8 cellular contexts compared by ENCODE assay signal in the genomic region with DNA sequence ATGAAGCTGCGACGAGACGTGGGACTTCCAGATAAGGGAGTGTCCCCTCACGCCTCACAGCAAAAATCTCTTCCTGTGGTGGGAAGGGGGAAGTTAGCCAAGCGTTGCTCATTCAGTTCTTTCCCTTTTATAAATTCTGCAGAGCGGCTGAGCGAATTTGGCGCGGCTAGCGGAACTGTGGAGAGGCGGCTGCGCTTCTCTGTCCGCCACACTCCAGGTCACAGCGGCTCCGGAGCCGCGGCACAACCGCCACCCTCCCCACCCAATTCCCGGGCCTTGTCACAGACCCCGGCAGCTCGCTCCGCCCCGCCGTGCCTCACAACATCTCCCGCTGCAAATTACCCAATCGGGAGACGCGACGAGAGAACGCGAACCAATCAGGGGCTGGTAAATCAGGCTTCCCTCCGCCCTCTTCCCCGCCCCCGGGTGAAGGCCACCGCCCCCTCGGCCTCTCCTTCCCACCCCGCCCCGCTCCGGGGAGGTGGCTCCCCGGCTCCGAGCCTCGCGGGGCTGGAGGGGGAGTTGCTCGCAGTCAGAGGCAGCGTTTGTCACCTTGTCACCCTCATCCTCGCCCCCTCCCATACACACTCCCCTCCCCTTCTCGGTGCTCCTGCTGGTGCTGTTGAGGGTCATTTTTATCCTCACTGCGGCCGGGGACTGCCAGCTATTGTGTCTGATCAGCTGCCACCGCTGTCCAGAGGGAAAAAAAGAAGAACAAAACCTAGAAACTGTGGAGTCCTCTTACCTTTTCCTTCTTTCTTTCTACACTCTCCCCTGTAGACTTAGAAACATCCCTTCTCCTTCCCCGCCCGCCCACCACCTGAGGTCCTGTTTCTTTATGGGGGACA. TPM values are rescaled to one million over a fixed set of nuclear protein-coding genes. Genes with fewer than 3 reads are reported as not detected.
DNase-seq lines count a peak whose midpoint lies in the region; ATAC-seq and TF ChIP-seq lines count a peak whose summit lies in the region.

No MANE protein-coding gene starts in this region.

- H2AFZ ChIP-seq in IMR-90 (replicated peaks; ENCODE audit: low read length, poor library complexity), result peak overlapping the region; percentile 95
- peak overlapping the region; percentile 77 for H2AFZ ChIP-seq in OCI-LY7 (ENCODE audit: low read length)

- H4K91ac ChIP-seq in IMR-90 (ENCODE audit: insufficient read depth, low read depth, low read length), result peak overlapping the region; percentile 85

- TF ChIP-seq RAD21 in IMR-90 (IDR thresholded peaks at IDR 0.05; ENCODE audit: low read length), result 0 out of 2 replicates have a peak, but pooled peaks have one; percentile 7

- peak overlapping the region; percentile 94 for H2AK9ac ChIP-seq in IMR-90 (replicated peaks; ENCODE audit: low read depth, low read length, poor library complexity)

- peak overlapping the region; percentile 89 for H3K9ac ChIP-seq in IMR-90 (ENCODE audit: low read depth, low read length)

- TF ChIP-seq CTCF in IMR-90 (conservative IDR thresholded peaks at IDR 0.05; ENCODE audit: low read depth, low read length), result no peak
- TF ChIP-seq CTCF in OCI-LY7 (conservative IDR thresholded peaks at IDR 0.05; ENCODE audit: low read length), result no peak

- H4K8ac ChIP-seq in IMR-90 (ENCODE audit: low read depth in 2 of 2, low read length in 2 of 2), result peak overlapping the region; percentile 33 to 85; a peak in 3 of 4 replicates

- peak overlapping the region; percentile 75 for H2BK5ac ChIP-seq in IMR-90 (ENCODE audit: low read depth, low read length, poor library complexity, severe bottlenecking)

- H3K56ac ChIP-seq in IMR-90 (ENCODE audit: extremely low read depth, insufficient read depth, low read length), result peak overlapping the region; percentile 37

- peak overlapping the region; percentile 67; the same call in 1 of the 2 replicates for H2BK120ac ChIP-seq in IMR-90 (ENCODE audit: low read depth, low read length)

- intact Hi-C loops in IMR-90 (cut with micrococcal nuclease) (loop anchor here (1.0 to 2.0 kb wide), 5 partner anchors 20 to 292 kb away; partner anchors contain the start of genes ENKUR, PRTFDC1 and THNSL1), OCI-LY7 (cut with micrococcal nuclease; ENCODE audit: unreplicated experiment) (loop anchor here (1.0 to 10.0 kb wide), 4 partner anchors 82 to 1290 kb away; partner anchors contain the start of genes ENKUR, OTUD1 and THNSL1)

- peak overlapping the region; percentile 98 for H3K14ac ChIP-seq in IMR-90 (replicated peaks; ENCODE audit: low read depth, low read length)

- POLR2A ChIA-PET in IMR-90 (lab: Charles Lee; ENCODE audit: unreplicated experiment) (no interaction called here), OCI-LY7 (lab: Charles Lee) (interaction anchor here (0.9 to 1.9 kb wide), 2 partner anchors 78 to 102 kb away, joined by 3 to 9 read pairs; no protein-coding TSS in a partner anchor)

- TF ChIP-seq POLR2A in IMR-90 (IDR thresholded peaks at IDR 0.05; ENCODE audit: low read depth, low read length), result peak; percentile 76; the same call in 1 of the 2 replicates

- H3K9me3 ChIP-seq in IMR-90 (ENCODE audit: control insufficient read depth, insufficient read depth, low read length), result no peaks in the 10 kb centered on the region
- no peaks in the 10 kb centered on the region for H3K9me3 ChIP-seq in OCI-LY7 (ENCODE audit: low read length)
- no peaks in the 10 kb centered on the region for H3K9me3 ChIP-seq in mononuclear cell (ENCODE audit: low read depth, low read length)

- H2AK5ac ChIP-seq in IMR-90 (ENCODE audit: low read depth, low read length), result peak overlapping the region; percentile 67

- 0% methylated on average over 9 of the region's 52 CpGs; no CpG with 5 or more reads in 1 of the 2 experiments for WGBS in IMR-90 (ENCODE audit: extremely low coverage in 2 of 2, insufficient read length in 1 of 2), 2 experiments

- peaks cover 6% of the 10 kb centered on the region for H3K36me3 ChIP-seq in IMR-90 (ENCODE audit: control insufficient read depth, insufficient read depth, low read length)
- no peaks in the 10 kb centered on the region for H3K36me3 ChIP-seq in OCI-LY7 (ENCODE audit: insufficient read depth, low read length)

- peak overlapping the region; percentile 50 for H4K5ac ChIP-seq in IMR-90 (ENCODE audit: low read depth, low read length)

- dilution Hi-C loops in IMR-90 (cut with HindIII; ENCODE audit: low sequenced_read_pairs, unreplicated experiment), result no loop called here

- H3K4me2 ChIP-seq in IMR-90 (ENCODE audit: low read depth, low read length), result peak overlapping the region; percentile 94
- H3K4me2 ChIP-seq in OCI-LY7 (ENCODE audit: low read length), result peak overlapping the region; percentile 89

- H3K4ac ChIP-seq in IMR-90 (ENCODE audit: low read depth, low read length), result peak overlapping the region; percentile 88

- in situ Hi-C loops in IMR-90 (cut with MboI; ENCODE audit: low sequenced_read_pairs), result loop anchor here (25.0 kb wide), 1 partner anchor 238 kb away; the partner anchor contains the start of gene PRTFDC1

- H3K27ac ChIP-seq in IMR-90 (ENCODE audit: insufficient read depth, low read length), result peak overlapping the region; percentile 78
- H3K27ac ChIP-seq in OCI-LY7 (ENCODE audit: low read depth, low read length, poor library complexity, severe bottlenecking), result peak overlapping the region; percentile 79
- peak overlapping the region; percentile 94 for H3K27ac ChIP-seq in epithelial cell of prostate

- H3K9me2 ChIP-seq in OCI-LY7 (ENCODE audit: insufficient read depth, low read length), result no peaks in the 10 kb centered on the region

- peak overlapping the region; percentile 59; the same call in 2 of the 3 replicates for H2BK15ac ChIP-seq in IMR-90 (ENCODE audit: low read depth, low read length)

- no peaks in the 10 kb centered on the region for H3K9me1 ChIP-seq in IMR-90 (ENCODE audit: insufficient read depth, low read length)

- CTCF ChIA-PET in IMR-90 (lab: Yijun Ruan, JAX) (interaction anchor here (0.6 to 1.0 kb wide), 2 partner anchors 61 to 357 kb away, joined by 3 to 4 read pairs; no protein-coding TSS in a partner anchor), OCI-LY7 (lab: Charles Lee; ENCODE audit: unreplicated experiment) (interaction anchor here (0.6 kb wide), 1 partner anchor 19 kb away, joined by 3 read pairs; no protein-coding TSS in a partner anchor)

- H4K20me1 ChIP-seq in IMR-90 (ENCODE audit: insufficient read depth, low read length) (peaks cover 16% of the 10 kb centered on the region), OCI-LY7 (ENCODE audit: insufficient read depth, low read length) (0 out of 2 replicates have a peak, but pooled peaks cover 5% of the 10 kb centered on the region)

- DNase-seq in DMS114 treated with DMSO at 0.1 percent for 48 hours (lab: John Stamatoyannopoulos, UW; ENCODE audit: unreplicated experiment) (peak; percentile 93), IMR-90 (peak; percentile 96), OCI-LY7 (ENCODE audit: low spot score) (peak; percentile 97), activated T-cell treated with anti-CD3 and anti-CD28 coated beads for 4 hours (peak; percentile 97), epithelial cell of prostate (ENCODE audit: low read depth, low spot score) (peak; percentile 76)
- DNase-seq in stimulated activated CD8-positive, alpha-beta memory T cell treated with anti-CD3 and anti-CD28 coated beads, Interleukin-2, amount 100 ng/mL, for 48 hours (ENCODE audit: low read depth in 2 of 2), result peak; percentile 89 to 94

- peak overlapping the region; percentile 74 for H3K18ac ChIP-seq in IMR-90 (ENCODE audit: low read depth, low read length)

- peaks cover 14% of the 10 kb centered on the region; the same call in 1 of the 2 replicates for H3K79me2 ChIP-seq in OCI-LY7 (ENCODE audit: insufficient read depth, low read depth, low read length)

- BruUV-seq in IMR-90 (replicated peaks; lab: Mats Ljungman, UMichigan) (no TSS peak), OCI-LY7 (replicated peaks; lab: Mats Ljungman, UMichigan) (no TSS peak)

- peak overlapping the region; percentile 94 for H3K23ac ChIP-seq in IMR-90 (ENCODE audit: low read depth, low read length)

- H3K79me1 ChIP-seq in IMR-90 (ENCODE audit: low read depth in 1 of 2, low read length in 2 of 2), result peaks cover 0 to 11% of the 10 kb centered on the region in 2 experiments; a peak in 1 of 4 replicates

- no peaks in the 10 kb centered on the region for H3K27me3 ChIP-seq in IMR-90 (ENCODE audit: control insufficient read depth, insufficient read depth, low read length)
- no peaks in the 10 kb centered on the region for H3K27me3 ChIP-seq in mononuclear cell (ENCODE audit: insufficient read depth, low read length)

- H3K4me3 ChIP-seq in IMR-90 (ENCODE audit: insufficient read depth, low read depth, low read length) (peak overlapping the region; percentile 72), OCI-LY7 (ENCODE audit: low read depth, low read length, poor library complexity, severe bottlenecking) (peak overlapping the region; percentile 88), mononuclear cell (ENCODE audit: low read length) (peak overlapping the region; percentile 59)

- ATAC-seq in GM21529 (IDR thresholded peaks at IDR 0.05; ENCODE audit: unreplicated experiment) (peak; percentile 84), IMR-90 (ENCODE audit: low read depth) (peak; percentile 80)

- no peaks in the 10 kb centered on the region for H3K4me1 ChIP-seq in IMR-90 (ENCODE audit: control insufficient read depth, insufficient read depth, low read length)
- peaks cover 25% of the 10 kb centered on the region for H3K4me1 ChIP-seq in OCI-LY7 (ENCODE audit: insufficient read depth, low read length, poor library complexity, severe bottlenecking)
- peaks cover 25% of the 10 kb centered on the region for H3K4me1 ChIP-seq in mononuclear cell (ENCODE audit: insufficient read depth, low read length)

- peak overlapping the region; percentile 68 for H2BK20ac ChIP-seq in IMR-90 (ENCODE audit: low read depth, low read length)

TF ChIP-seq in IMR-90, 13 proteins besides CTCF, POLR2A, EP300 and RAD21 (continues in another document):
- TF ChIP-seq RFX5 (IDR thresholded peaks at IDR 0.05; ENCODE audit: low read depth, low read length) (no peak), CHD1 (IDR thresholded peaks at IDR 0.05; ENCODE audit: low read depth, low read length) (no peak), FOS (IDR thresholded peaks at IDR 0.05; ENCODE audit: low read depth, low read length) (no peak), RCOR1 (IDR thresholded peaks at IDR 0.05; ENCODE audit: insufficient replicate concordance, low read length) (no peak), BHLHE40 (IDR thresholded peaks at IDR 0.05; ENCODE audit: low read depth, low read length) (no peak), MAZ (IDR thresholded peaks at IDR 0.05; ENCODE audit: borderline replicate concordance, low read depth, low read length) (peak; percentile 75; the same call in 1 of the 2 replicates)

RNA-seq across cellular contexts. Expression of gene ARHGAP21, which starts 0.9 kb away (rescaled TPM):
- 92.5 and 94.3 TPM in 2 replicates for total RNA-seq in IMR-90 (2012; rRNA removed)
- polyA plus RNA-seq in IMR-90 (2012; rRNA removed), result 43.3 and 44.9 TPM in 2 replicates
- polyA plus RNA-seq in IMR-90 (2012; cell fraction: cytosol; rRNA removed), result 10.8 and 11.9 TPM in 2 replicates
- 27.8 and 127 TPM in 2 replicates for polyA plus RNA-seq in IMR-90 (2012; cell fraction: nucleus; rRNA removed; ENCODE audit: low replicate concordance)
- 24.2 and 24.3 TPM in 2 replicates for total RNA-seq in OCI-LY7 (2014; rRNA removed; shearing (Covaris generic))
- total RNA-seq in OCI-LY7 (2022), result 44.9 and 52.5 TPM in 2 replicates
- total RNA-seq in mononuclear cell, result 58.9 TPM

Comparison
In these comparisons a context has a peak if more than half of its experiments do, and no peak if none do; other contexts are left out.
1. Peak in every context shown above with its lines: DNase-seq, ATAC-seq, H3K4me3 ChIP-seq and H3K27ac ChIP-seq.